Comparison of ENCODE assay signal across 16 cellular contexts in the genomic region with DNA sequence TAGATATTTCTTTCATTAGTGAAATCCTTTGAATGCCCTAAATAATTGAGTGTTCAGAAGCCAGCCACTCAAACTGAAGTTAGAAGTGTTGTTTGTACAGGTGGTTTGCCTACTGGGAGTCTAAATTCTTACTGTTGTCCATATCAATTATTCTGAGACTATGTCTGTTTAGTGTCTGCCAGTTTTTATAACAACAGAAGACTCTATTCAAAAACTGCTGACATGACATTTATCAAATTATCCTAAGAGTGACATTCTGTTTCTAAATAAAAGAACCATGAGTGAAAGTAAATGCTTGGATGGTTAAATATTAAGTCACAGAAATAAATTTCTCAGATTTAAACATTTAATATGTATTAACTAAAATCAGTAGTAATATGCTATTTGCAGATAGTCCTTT.
A peak's percentile ranks its signal among the peaks of the same experiment; 100 is the strongest.
DNase-seq lines count a peak whose midpoint lies in the region; ATAC-seq, FAIRE-seq and TF ChIP-seq lines count a peak whose summit lies in the region.
"Had no signal": no experiment of that assay in that cellular context is flagged by ENCODE, and none has a peak within 500 bp of the region (broad histone marks: within the 10 kb centered on the region; RNA-seq: fewer than 3 reads in every experiment).

No MANE protein-coding gene starts in this region.

- no peak for FAIRE-seq in A549 (lab: Jason Lieb, UNC)
- no peak for FAIRE-seq in K562 (lab: Jason Lieb, UNC)
- FAIRE-seq: G401.6 had no signal

- H3K27me3 ChIP-seq in HCT116 (ENCODE audit: insufficient read depth, low read length) (no peaks in the 10 kb centered on the region), K562 (ENCODE audit: control insufficient read depth in 2 of 2, insufficient read depth in 2 of 2, low read length in 2 of 2) (no peaks in the 10 kb centered on the region)
- H3K27me3 ChIP-seq: Peyer's patch had no signal

- BruUV-seq in HCT116 (replicated peaks; lab: Mats Ljungman, UMichigan) (no TSS peak), K562 (replicated peaks; lab: Mats Ljungman, UMichigan) (no TSS peak), OCI-LY7 (replicated peaks; lab: Mats Ljungman, UMichigan) (no TSS peak)

- intact Hi-C loops in HCT116 (cut with micrococcal nuclease): no loop called here
- intact Hi-C loops in K562 (cut with micrococcal nuclease): no loop called here
- intact Hi-C loops in OCI-LY7 (cut with micrococcal nuclease; ENCODE audit: unreplicated experiment): no loop called here

- POLR2A ChIA-PET in A549 (lab: Yijun Ruan, JAX) (no interaction called here), HCT116 (lab: Charles Lee) (no interaction called here), K562 (lab: Yijun Ruan, JAX) (no interaction called here), OCI-LY7 (lab: Charles Lee) (no interaction called here)

- TF ChIP-seq CTCF in A549 (IDR thresholded peaks at IDR 0.05) (no peak), HCT116 (IDR thresholded peaks at IDR 0.05 in 2 of 3, conservative IDR thresholded peaks at IDR 0.05 in 1 of 3; ENCODE audit: borderline replicate concordance in 1 of 3, insufficient read depth in 1 of 3, low read depth in 2 of 3, low read length in 2 of 3) (no peak), K562 (IDR thresholded peaks at IDR 0.05 in 2 of 3, conservative IDR thresholded peaks at IDR 0.05 in 1 of 3; ENCODE audit: insufficient read depth in 2 of 3, low read depth in 1 of 3, low read length in 3 of 3) (no peak), OCI-LY7 (conservative IDR thresholded peaks at IDR 0.05; ENCODE audit: low read length) (no peak)

- H3K9ac ChIP-seq in HCT116 (ENCODE audit: low read length): no peak overlapping the region
- H3K9ac ChIP-seq in K562 (ENCODE audit: insufficient read depth in 1 of 2, low read depth in 2 of 2, low read length in 2 of 2): no peak overlapping the region
- H3K9ac ChIP-seq: GM23248, KMS-11 had no signal

- H4K20me1 ChIP-seq in HCT116 (ENCODE audit: insufficient read depth) (no peaks in the 10 kb centered on the region), K562 (replicated peaks; ENCODE audit: control insufficient read depth, insufficient read depth, low read length) (no peaks in the 10 kb centered on the region), OCI-LY7 (ENCODE audit: insufficient read depth, low read length) (no peaks in the 10 kb centered on the region)

- H3K27ac ChIP-seq in A549: no peak overlapping the region
- no peak overlapping the region for H3K27ac ChIP-seq in HCT116 (ENCODE audit: low read depth, low read length)
- no peak overlapping the region for H3K27ac ChIP-seq in K562 (ENCODE audit: extremely low read depth, low read depth, low read length)
- no peak overlapping the region for H3K27ac ChIP-seq in OCI-LY7 (ENCODE audit: low read depth, low read length, poor library complexity, severe bottlenecking)
- H3K27ac ChIP-seq: GM23248, KMS-11, Peyer's patch, SK-N-MC had no signal

- CTCF ChIA-PET in A549 (lab: Yijun Ruan, JAX) (no interaction called here), HCT116 (lab: Charles Lee) (no interaction called here), K562 (lab: Yijun Ruan, JAX; ENCODE audit: low intra/inter-chr PET ratio) (no interaction called here), OCI-LY7 (lab: Charles Lee; ENCODE audit: unreplicated experiment) (no interaction called here)

- H3K4me3 ChIP-seq in A549 (no peak overlapping the region), HCT116 (replicated peaks in 1 of 2; ENCODE audit: low read depth in 1 of 2, low read length in 2 of 2) (no peak overlapping the region), K562 (no peak overlapping the region), OCI-LY7 (ENCODE audit: low read depth, low read length, poor library complexity, severe bottlenecking) (no peak overlapping the region)
- H3K4me3 ChIP-seq: GM23248, Peyer's patch, SK-N-MC had no signal

- TF ChIP-seq POLR2A in A549 (IDR thresholded peaks at IDR 0.05; ENCODE audit: low read length): no peak
- no peak for TF ChIP-seq POLR2A in HCT116 (IDR thresholded peaks at IDR 0.05; ENCODE audit: borderline replicate concordance, extremely low read depth, insufficient read depth, insufficient read length)
- TF ChIP-seq POLR2A in K562 (conservative IDR thresholded peaks at IDR 0.05): no peak

- in situ Hi-C loops in K562 (cut with MboI): no loop called here

- H2AFZ ChIP-seq in HCT116 (ENCODE audit: low read depth, low read length, poor library complexity, severe bottlenecking) (peak overlapping the region; percentile 29), K562 (ENCODE audit: low read depth, low read length) (no peak overlapping the region), OCI-LY7 (ENCODE audit: low read length) (no peak overlapping the region)

- no peaks in the 10 kb centered on the region for H3K9me1 ChIP-seq in K562 (ENCODE audit: control insufficient read depth, insufficient read depth, low read length)

- ATAC-seq in A549 (no peak), HCT116 (no peak), K562 (no peak), HG03378 (IDR thresholded peaks at IDR 0.05; ENCODE audit: unreplicated experiment) (no peak)
- ATAC-seq: Right ventricle myocardium inferior had no signal

- H3K79me2 ChIP-seq in HCT116 (ENCODE audit: insufficient read depth, low read length): no peaks in the 10 kb centered on the region
- H3K79me2 ChIP-seq in K562 (ENCODE audit: control insufficient read depth, insufficient read depth, low read length): no peaks in the 10 kb centered on the region
- no peaks in the 10 kb centered on the region for H3K79me2 ChIP-seq in OCI-LY7 (ENCODE audit: insufficient read depth, low read depth, low read length)

- H3K4me1 ChIP-seq in A549 (no peaks in the 10 kb centered on the region), HCT116 (ENCODE audit: control insufficient read depth in 1 of 2, insufficient read depth in 2 of 2, low read length in 2 of 2) (no peaks in the 10 kb centered on the region), K562 (replicated peaks in 1 of 2; ENCODE audit: control insufficient read depth in 2 of 2, insufficient read depth in 2 of 2, low read length in 2 of 2) (no peaks in the 10 kb centered on the region), OCI-LY7 (ENCODE audit: insufficient read depth, low read length, poor library complexity, severe bottlenecking) (no peaks in the 10 kb centered on the region)
- H3K4me1 ChIP-seq: Peyer's patch had no signal

- TF ChIP-seq RAD21 in A549 (conservative IDR thresholded peaks at IDR 0.05 in 1 of 2, IDR thresholded peaks at IDR 0.05 in 1 of 2) (no peak), HCT116 (IDR thresholded peaks at IDR 0.05; ENCODE audit: low read depth) (no peak), K562 (CRISPR knock-in tag; conservative IDR thresholded peaks at IDR 0.05 in 1 of 2, IDR thresholded peaks at IDR 0.05 in 1 of 2) (no peak)

- H3K4me2 ChIP-seq in A549 (no peak overlapping the region), HCT116 (ENCODE audit: low read length) (no peak overlapping the region), K562 (ENCODE audit: insufficient read depth, low read length) (no peak overlapping the region), OCI-LY7 (ENCODE audit: low read length) (no peak overlapping the region)
- H3K4me2 ChIP-seq: KMS-11 had no signal

- H3K36me3 ChIP-seq in HCT116 (ENCODE audit: control insufficient read depth in 1 of 2, insufficient read depth in 2 of 2, low read length in 2 of 2): no peaks in the 10 kb centered on the region
- no peaks in the 10 kb centered on the region for H3K36me3 ChIP-seq in K562 (ENCODE audit: control insufficient read depth, insufficient read depth, low read length)
- H3K36me3 ChIP-seq in OCI-LY7 (ENCODE audit: insufficient read depth, low read length): no peaks in the 10 kb centered on the region
- H3K36me3 ChIP-seq: Peyer's patch had no signal

- H3K9me2 ChIP-seq in HCT116 (ENCODE audit: insufficient read depth) (no peaks in the 10 kb centered on the region), OCI-LY7 (ENCODE audit: insufficient read depth, low read length) (no peaks in the 10 kb centered on the region)

- no peak for DNase-seq in A549 (ENCODE audit: low read depth in 1 of 2, low spot score in 1 of 2)
- DNase-seq in HCT116 (ENCODE audit: low read depth, low spot score): no peak
- DNase-seq in NCI-H146 treated with DMSO at 0.1 percent for 48 hours (lab: John Stamatoyannopoulos, UW; ENCODE audit: unreplicated experiment): peak; percentile 43
- no peak for DNase-seq in K562 (ENCODE audit: extremely low read depth in 1 of 4, low spot score in 3 of 4)
- DNase-seq in OCI-LY7 (ENCODE audit: low spot score): no peak
- no peak for DNase-seq in activated naive CD4-positive, alpha-beta T cell (lab: John Stamatoyannopoulos, UW)
- DNase-seq: CD4-positive, alpha-beta memory T cell; DND-41; NCI-H226; Peyer's patch had no signal

- H3K9me3 ChIP-seq in A549: no peaks in the 10 kb centered on the region
- H3K9me3 ChIP-seq in HCT116 (ENCODE audit: control insufficient read depth in 1 of 2, insufficient read depth in 1 of 2, low read depth in 1 of 2, low read length in 2 of 2): no peaks in the 10 kb centered on the region
- no peaks in the 10 kb centered on the region for H3K9me3 ChIP-seq in K562 (replicated peaks; ENCODE audit: control insufficient read depth, insufficient read depth, low read depth, low read length)
- H3K9me3 ChIP-seq in OCI-LY7 (ENCODE audit: low read length): no peaks in the 10 kb centered on the region
- H3K9me3 ChIP-seq: Peyer's patch had no signal

- RAD21 ChIA-PET in HCT116 (lab: Charles Lee; ENCODE audit: low non-redundant PET in 1 of 2, low total read pairs in 2 of 2, uncharacterized antibody in 2 of 2, unreplicated experiment in 2 of 2): no interaction called here

- no peak for TF ChIP-seq EP300 in A549 (IDR thresholded peaks at IDR 0.05)
- no peak for TF ChIP-seq EP300 in K562 (IDR thresholded peaks at IDR 0.05; ENCODE audit: low read length)

TF ChIP-seq in A549, 52 proteins besides CTCF, POLR2A, EP300 and RAD21:
- TF ChIP-seq TFCP2L1 (CRISPR knock-in tag; IDR thresholded peaks at IDR 0.05): no peak
- TF ChIP-seq MAFK (IDR thresholded peaks at IDR 0.05; ENCODE audit: partially characterized antibody): peak; percentile 98

TF ChIP-seq in HCT116, 20 proteins besides CTCF, POLR2A, EP300 and RAD21 (continues in another document):
- no peak for TF ChIP-seq TCF7L2 (IDR thresholded peaks at IDR 0.05; ENCODE audit: borderline replicate concordance, extremely low read depth, insufficient read depth, insufficient read length)
- TF ChIP-seq, protein P1, sequence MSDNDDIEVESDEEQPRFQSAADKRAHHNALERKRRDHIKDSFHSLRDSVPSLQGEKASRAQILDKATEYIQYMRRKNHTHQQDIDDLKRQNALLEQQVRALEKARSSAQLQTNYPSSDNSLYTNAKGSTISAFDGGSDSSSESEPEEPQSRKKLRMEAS (IDR thresholded peaks at IDR 0.05): no peak
- no peak for TF ChIP-seq SP1 (IDR thresholded peaks at IDR 0.05; ENCODE audit: low read depth)
- no peak for TF ChIP-seq SRF (IDR thresholded peaks at IDR 0.05; ENCODE audit: low read depth)

TF ChIP-seq in K562, 482 proteins besides CTCF, POLR2A, EP300 and RAD21 (continues in another document):
- no peak for TF ChIP-seq MXI1 (IDR thresholded peaks at IDR 0.05; ENCODE audit: low read depth, low read length)
- TF ChIP-seq SMARCA5 (IDR thresholded peaks at IDR 0.05): no peak
- peak; percentile 88 for TF ChIP-seq MAFG (tag; conservative IDR thresholded peaks at IDR 0.05)
- no peak for TF ChIP-seq PHF8 (IDR thresholded peaks at IDR 0.05; ENCODE audit: borderline replicate concordance, low read length)
- TF ChIP-seq MAFK (IDR thresholded peaks at IDR 0.05; ENCODE audit: low read length): peak; percentile 99
- TF ChIP-seq MAFF (IDR thresholded peaks at IDR 0.05; ENCODE audit: low read length): peak; percentile 98
- TF ChIP-seq ZNF316 (IDR thresholded peaks at IDR 0.05): peak; percentile 96

Comparison
In these comparisons a context has a peak if more than half of its experiments do, and no peak if none do; other contexts are left out.
1. Of the 35 proteins assayed by ChIP-seq in both K562 and A549: peak only in K562: none; only in A549: none; in both: MAFK; in neither: 34.